In the genomic region with DNA sequence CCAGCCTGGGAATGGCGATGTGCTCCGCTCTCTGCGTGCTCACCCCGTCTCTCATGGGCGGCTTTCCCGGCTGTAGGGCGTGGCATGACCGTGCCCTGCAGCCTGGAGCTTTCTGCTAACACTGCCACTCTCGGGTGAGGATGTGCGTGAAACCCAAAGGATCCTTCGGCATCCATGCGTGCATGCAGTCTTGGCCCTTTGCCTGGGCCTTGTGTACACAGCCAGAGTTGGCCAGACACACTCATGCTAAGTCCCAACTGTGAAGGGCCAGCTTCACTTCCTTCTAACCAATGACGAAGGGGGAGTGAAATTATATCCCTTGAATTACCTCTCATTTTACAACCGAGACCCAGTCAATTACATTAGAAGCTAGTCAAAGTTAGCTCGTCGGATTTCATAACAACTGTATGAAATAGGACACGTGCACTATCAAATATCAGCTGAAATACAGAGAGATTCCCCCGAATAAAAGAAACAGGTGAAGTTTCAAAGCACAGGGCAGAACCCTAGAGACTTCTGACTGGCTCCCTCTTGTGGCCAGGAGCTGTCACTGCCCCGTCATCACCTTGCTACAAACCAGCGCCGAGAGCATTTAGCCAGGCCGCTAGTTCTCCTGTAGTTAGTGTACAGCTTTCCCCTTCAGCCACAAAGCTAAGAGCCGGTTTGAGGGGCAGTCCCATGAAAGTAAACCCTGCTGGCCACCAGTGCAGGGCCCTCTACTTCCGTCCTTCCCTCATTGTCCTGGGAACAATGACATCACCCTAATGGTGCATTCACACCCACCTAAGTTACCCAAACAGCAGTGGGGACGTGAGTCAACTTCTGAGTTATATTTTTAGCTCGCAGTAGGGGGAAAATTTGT, we compare ENCODE assay signal across 8 cellular contexts.
DNase-seq lines count a peak whose midpoint lies in the region; ATAC-seq lines count a peak whose summit lies in the region.

No MANE protein-coding gene starts in this region.

- H3K4me1 Mint-ChIP-seq in activated CD8-positive, alpha-beta memory T cell treated with anti-CD3 and anti-CD28 coated beads, Interleukin-2, amount 10 ng/mL, durations not matched to agents 7 days and 5 days = peaks cover 35% of the 10 kb centered on the region
- H3K4me1 Mint-ChIP-seq in naive thymus-derived CD4-positive, alpha-beta T cell = peaks cover 0 to 35% (median 16%) of the 10 kb centered on the region in 7 donors

- H3K27ac ChIP-seq in epithelial cell of prostate = peak overlapping the region; percentile 1
- H3K27ac ChIP-seq in naive thymus-derived CD4-positive, alpha-beta T cell (ENCODE audit: low read depth, low read length) = no peak overlapping the region

- H3K9me3 Mint-ChIP-seq in activated CD8-positive, alpha-beta memory T cell treated with anti-CD3 and anti-CD28 coated beads, Interleukin-2, amount 10 ng/mL, durations not matched to agents 7 days and 5 days (ENCODE audit: low read depth) = no peaks in the 10 kb centered on the region
- H3K9me3 Mint-ChIP-seq in naive thymus-derived CD4-positive, alpha-beta T cell = no peaks in the 10 kb centered on the region

- intact Hi-C loops in naive thymus-derived CD4-positive, alpha-beta T cell (cut with micrococcal nuclease) = loop anchor here (1.0 kb wide), 5 partner anchors 16 to 1006 kb away; no protein-coding TSS in a partner anchor

- no peak overlapping the region for H3K4me3 Mint-ChIP-seq in activated CD8-positive, alpha-beta memory T cell treated with anti-CD3 and anti-CD28 coated beads, Interleukin-2, amount 10 ng/mL, durations not matched to agents 7 days and 5 days
- H3K4me3 Mint-ChIP-seq in naive thymus-derived CD4-positive, alpha-beta T cell = peak overlapping the region in 4 of 10 donors; percentile 5 to 48 (median 26)

- H3K27me3 Mint-ChIP-seq in activated CD8-positive, alpha-beta memory T cell treated with anti-CD3 and anti-CD28 coated beads, Interleukin-2, amount 10 ng/mL, durations not matched to agents 7 days and 5 days = no peaks in the 10 kb centered on the region
- H3K27me3 Mint-ChIP-seq in naive thymus-derived CD4-positive, alpha-beta T cell = peaks cover 0 to 12% (median 4%) of the 10 kb centered on the region in 5 donors

- H3K4me3 ChIP-seq in naive thymus-derived CD4-positive, alpha-beta T cell (ENCODE audit: low read length) = no peak overlapping the region

- no peaks in the 10 kb centered on the region for H3K36me3 ChIP-seq in naive thymus-derived CD4-positive, alpha-beta T cell (ENCODE audit: control insufficient read depth in 2 of 3, insufficient read depth in 3 of 3, low read length in 3 of 3)

- no peak overlapping the region for H3K27ac Mint-ChIP-seq in activated CD8-positive, alpha-beta memory T cell treated with anti-CD3 and anti-CD28 coated beads, Interleukin-2, amount 10 ng/mL, durations not matched to agents 7 days and 5 days
- H3K27ac Mint-ChIP-seq in naive thymus-derived CD4-positive, alpha-beta T cell = peak overlapping the region in 5 of 9 donors; percentile 16 to 99 (median 52)

- no peaks in the 10 kb centered on the region for H3K9me3 ChIP-seq in naive thymus-derived CD4-positive, alpha-beta T cell (ENCODE audit: control insufficient read depth in 2 of 3, low read length in 3 of 3)

- CTCF ChIA-PET in activated CD8-positive, alpha-beta memory T cell treated with anti-CD3 and anti-CD28 coated beads, Interleukin-2, amount 10 ng/mL, durations not matched to agents 7 days and 5 days (lab: Charles Lee) = interaction anchor here (0.7 to 13.6 kb wide), 43 partner anchors 9 to 1023 kb away, joined by 3 to 199 read pairs (median 4); no protein-coding TSS in a partner anchor
- CTCF ChIA-PET in naive thymus-derived CD4-positive, alpha-beta T cell (lab: Charles Lee) = interaction anchor here (0.5 to 2.2 kb wide), 10 partner anchors 9 to 202 kb away, joined by 3 to 9 read pairs (median 4); no protein-coding TSS in a partner anchor

- no peaks in the 10 kb centered on the region for H3K27me3 ChIP-seq in naive thymus-derived CD4-positive, alpha-beta T cell (ENCODE audit: control insufficient read depth in 2 of 2, insufficient read depth in 2 of 2, low read length in 2 of 2)

- H3K4me1 ChIP-seq in naive thymus-derived CD4-positive, alpha-beta T cell (ENCODE audit: control insufficient read depth in 2 of 2, insufficient read depth in 2 of 2, low read length in 2 of 2) = peaks cover 13 to 16% of the 10 kb centered on the region in 2 donors

- H3K36me3 Mint-ChIP-seq in activated CD8-positive, alpha-beta memory T cell treated with anti-CD3 and anti-CD28 coated beads, Interleukin-2, amount 10 ng/mL, durations not matched to agents 7 days and 5 days = peaks cover 7% of the 10 kb centered on the region
- H3K36me3 Mint-ChIP-seq in naive thymus-derived CD4-positive, alpha-beta T cell = no peaks in the 10 kb centered on the region

- in situ Hi-C loops in Caki2 (cut with HindIII; ENCODE audit: low pct_unique_long_range_greater_than_20kb, low sequenced_read_pairs) = no loop called here

- POLR2A ChIA-PET in naive thymus-derived CD4-positive, alpha-beta T cell (lab: Charles Lee) = no interaction called here

- DNase-seq in Caki2 (ENCODE audit: low read depth) (peak; percentile 78), HT-29 (ENCODE audit: low spot score) (peak; percentile 87), NOMO-1 (lab: John Stamatoyannopoulos, UW; ENCODE audit: unreplicated experiment in 2 of 2) (peak; percentile 39 to 83), epithelial cell of prostate (ENCODE audit: low read depth, low spot score) (peak; percentile 20)
- peak; percentile 84 for DNase-seq in activated CD8-positive, alpha-beta memory T cell treated with anti-CD3 and anti-CD28 coated beads, Interleukin-2, amount 10 ng/mL, durations not matched to agents 7 days and 5 days
- peak; percentile 26 to 74 (median 62) for DNase-seq in naive thymus-derived CD4-positive, alpha-beta T cell
- peak; percentile 22 to 74 (median 48) for DNase-seq in stimulated activated naive CD4-positive, alpha-beta T cell (lab: John Stamatoyannopoulos, UW)

- peak; percentile 83 for ATAC-seq in GM21381 (IDR thresholded peaks at IDR 0.05; ENCODE audit: unreplicated experiment)
- peak; percentile 89 for ATAC-seq in activated CD8-positive, alpha-beta memory T cell treated with anti-CD3 and anti-CD28 coated beads, Interleukin-2, amount 10 ng/mL, durations not matched to agents 7 days and 5 days
- peak; percentile 94 for ATAC-seq in naive thymus-derived CD4-positive, alpha-beta T cell

Comparison
In these comparisons a context has a peak if more than half of its experiments do, and no peak if none do; other contexts are left out.
1. DNase-seq: peak in every context shown above with its lines; median percentile 87 in HT-29; 84 in activated CD8-positive, alpha-beta memory T cell treated with anti-CD3 and anti-CD28 coated beads, Interleukin-2, amount 10 ng/mL, durations not matched to agents 7 days and 5 days; 78 in Caki2; 62 in naive thymus-derived CD4-positive, alpha-beta T cell; 61 in NOMO-1; 48 in stimulated activated naive CD4-positive, alpha-beta T cell; 20 in epithelial cell of prostate.